Comparison of ENCODE assay signal across 23 cellular contexts in the genomic region with DNA sequence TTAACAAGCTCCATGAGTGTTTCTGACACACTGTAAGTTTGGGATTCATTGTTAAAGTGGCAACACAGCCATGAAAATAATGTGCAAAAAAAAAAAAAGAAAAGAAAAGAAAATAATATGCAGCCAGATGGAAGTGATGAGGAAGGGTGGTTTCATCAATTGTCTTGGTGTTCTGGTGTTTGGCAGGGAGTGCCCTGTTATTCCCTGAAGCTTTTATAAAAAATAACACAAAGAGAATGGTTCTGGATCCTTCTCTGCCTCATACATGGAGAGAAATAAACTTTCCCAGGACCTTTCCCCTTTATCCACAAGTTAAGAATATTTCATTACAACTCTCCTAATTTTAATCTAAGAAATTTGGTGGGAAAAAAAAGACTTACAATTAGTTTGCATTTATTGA. TPM values are rescaled to one million over a fixed set of nuclear protein-coding genes. Genes with fewer than 3 reads are reported as not detected.
A peak's percentile ranks its signal among the peaks of the same experiment; 100 is the strongest.
DNase-seq lines count a peak whose midpoint lies in the region; ATAC-seq and TF ChIP-seq lines count a peak whose summit lies in the region.
"Had no signal": no experiment of that assay in that cellular context is flagged by ENCODE, and none has a peak within 500 bp of the region (broad histone marks: within the 10 kb centered on the region; RNA-seq: fewer than 3 reads in every experiment).

No MANE protein-coding gene starts in this region.

- no peaks in the 10 kb centered on the region for H3K9me3 Mint-ChIP-seq in endodermal cell
- no peaks in the 10 kb centered on the region for H3K9me3 Mint-ChIP-seq in glutamatergic neuron (ENCODE audit: unreplicated experiment)
- no peaks in the 10 kb centered on the region for H3K9me3 Mint-ChIP-seq in T-cell
- H3K9me3 Mint-ChIP-seq: CD4-positive, alpha-beta T cell had no signal

- no peak overlapping the region for H3K4me3 ChIP-seq in endodermal cell (ENCODE audit: low read length)
- no peak overlapping the region for H3K4me3 ChIP-seq in psoas muscle
- H3K4me3 ChIP-seq: HAP-1, PC-9, SJSA1 had no signal

- intact Hi-C loops in psoas muscle (cut with DNase I) = no loop called here

- H3K27me3 Mint-ChIP-seq in endodermal cell (ENCODE audit: insufficient read depth) (peaks cover 5% of the 10 kb centered on the region), glutamatergic neuron (ENCODE audit: unreplicated experiment) (no peaks in the 10 kb centered on the region), T-cell (peaks cover 5 to 10% of the 10 kb centered on the region in 2 donors)

- no peak for ATAC-seq in psoas muscle
- no peak for ATAC-seq in GM19324 (IDR thresholded peaks at IDR 0.05; ENCODE audit: low FRiP score, unreplicated experiment)
- no peak for ATAC-seq in T-cell (replicated peaks in 1 of 4)
- ATAC-seq: Right ventricle myocardium inferior had no signal

- no peak overlapping the region for H3K9ac ChIP-seq in endodermal cell (ENCODE audit: extremely low read depth, low read length, poor library complexity, severe bottlenecking)

- DNase-seq in NCI-H2171 treated with DMSO at 0.1 percent for 48 hours (lab: John Stamatoyannopoulos, UW) (peak; percentile 61), NCI-H2171 (lab: John Stamatoyannopoulos, UW) (no peak), endodermal cell (no peak), glutamatergic neuron (no peak), psoas muscle (no peak), T-cell (no peak), CD1c-positive myeloid dendritic cell (ENCODE audit: extremely low spot score) (no peak)
- DNase-seq: CD4-positive, alpha-beta T cell; GOT3; NCI-H1092 treated with DMSO at 0.1 percent for 48 hours; NCI-H1436; NCI-H187; NCI-H2081 treated with DMSO at 0.1 percent for 48 hours; NCI-H446 treated with DMSO at 0.1 percent for 48 hours; NCI-H526; PC-9 had no signal

- no peaks in the 10 kb centered on the region for H3K27me3 ChIP-seq in endodermal cell (ENCODE audit: control insufficient read depth, insufficient read depth, low read length, poor library complexity, severe bottlenecking)
- H3K27me3 ChIP-seq in psoas muscle (ENCODE audit: insufficient read depth in 3 of 3, low read length in 2 of 3) = no peaks in the 10 kb centered on the region
- H3K27me3 ChIP-seq: BE2C, SJSA1 had no signal

- CTCF ChIA-PET in T-cell (lab: Charles Lee) = interaction anchor here in 1 of 2 donors (0.7 kb wide), 1 partner anchor 88 kb away, joined by 4 read pairs; no protein-coding TSS in a partner anchor

- H3K27ac Mint-ChIP-seq in endodermal cell = peak overlapping the region; percentile 82
- H3K27ac Mint-ChIP-seq in glutamatergic neuron (ENCODE audit: unreplicated experiment) = no peak overlapping the region
- no peak overlapping the region for H3K27ac Mint-ChIP-seq in T-cell
- H3K27ac Mint-ChIP-seq: CD4-positive, alpha-beta T cell had no signal

- H3K4me3 Mint-ChIP-seq in endodermal cell (no peak overlapping the region), glutamatergic neuron (ENCODE audit: unreplicated experiment) (peak overlapping the region; percentile 5), T-cell (no peak overlapping the region)
- H3K4me3 Mint-ChIP-seq: CD4-positive, alpha-beta T cell had no signal

- POLR2A ChIA-PET in T-cell (lab: Charles Lee) = no interaction called here

- H3K36me3 ChIP-seq in endodermal cell (ENCODE audit: control insufficient read depth, insufficient read depth, low read length) (peaks cover 16% of the 10 kb centered on the region), psoas muscle (ENCODE audit: insufficient read depth in 1 of 2, low read depth in 1 of 2) (peaks cover 0 to 1% of the 10 kb centered on the region in 2 donors)
- H3K36me3 ChIP-seq: BE2C, HAP-1, SJSA1 had no signal

- H3K36me3 Mint-ChIP-seq in endodermal cell (ENCODE audit: low read depth) (no peaks in the 10 kb centered on the region), glutamatergic neuron (ENCODE audit: unreplicated experiment) (no peaks in the 10 kb centered on the region), T-cell (no peaks in the 10 kb centered on the region)

- H3K4me1 Mint-ChIP-seq in endodermal cell (peaks cover 44% of the 10 kb centered on the region), glutamatergic neuron (ENCODE audit: low read depth, unreplicated experiment) (peaks cover 10% of the 10 kb centered on the region), T-cell (peaks cover 10 to 12% (median 11%) of the 10 kb centered on the region in 3 donors)

- H3K4me1 ChIP-seq in endodermal cell (ENCODE audit: control insufficient read depth, insufficient read depth, low read length) (peaks cover 18% of the 10 kb centered on the region), psoas muscle (peaks cover 97% of the 10 kb centered on the region)

- H3K27ac ChIP-seq in endodermal cell (ENCODE audit: low read depth, low read length) (no peak overlapping the region), psoas muscle (peak overlapping the region; percentile 92)
- H3K27ac ChIP-seq: 22Rv1, HL-60, SJSA1 had no signal

- H3K9me3 ChIP-seq in endodermal cell (ENCODE audit: control insufficient read depth, low read length) (no peaks in the 10 kb centered on the region), psoas muscle (no peaks in the 10 kb centered on the region)
- H3K9me3 ChIP-seq: BE2C, HAP-1, SJSA1 had no signal

- TF ChIP-seq CTCF in endodermal cell (conservative IDR thresholded peaks at IDR 0.05) (no peak), glutamatergic neuron (IDR thresholded peaks at IDR 0.05; ENCODE audit: partially characterized antibody, unreplicated experiment) (no peak), psoas muscle (IDR thresholded peaks at IDR 0.05) (no peak)

RNA-seq across cellular contexts. Expression of gene AMOTL1, which starts 16.7 kb away (rescaled TPM):
- total RNA-seq in endodermal cell = 10 to 100 TPM; 45.0 to 60.0 TPM
- 30.1 TPM for polyA plus RNA-seq in endodermal cell (2013, experiment 1 of 2)
- polyA plus RNA-seq in endodermal cell (2013, experiment 2 of 2) = 33.0 TPM
- 27.6 TPM for total RNA-seq in glutamatergic neuron (ENCODE audit: unreplicated experiment)
- total RNA-seq in psoas muscle = 100 to 1,000 TPM; 225 to 355 (median 292) TPM
- polyA plus RNA-seq in psoas muscle = 100 to 1,000 TPM in 1 of 3 donors, 10 to 100 TPM in 2; 46.5 to 162 (median 91.8) TPM
- total RNA-seq in T-cell = 1 to 10 TPM in 1 of 5 donors, under 1 TPM in 4; 0.07 to 1.2 (median 0.35) TPM

Comparison
In these comparisons a context has a peak if more than half of its experiments do, and no peak if none do; other contexts are left out.
1. RNA of gene AMOTL1, which starts 16.7 kb away (total RNA-seq): 225 to 355 TPM in psoas muscle, 45.0 to 60.0 TPM in endodermal cell and 27.6 TPM in glutamatergic neuron (single experiment); 0.07 to 1.2 TPM in T-cell; every median in the first group is over 10 times any median in the second.